ENCODE assay signal across 21 cellular contexts in the genomic region with DNA sequence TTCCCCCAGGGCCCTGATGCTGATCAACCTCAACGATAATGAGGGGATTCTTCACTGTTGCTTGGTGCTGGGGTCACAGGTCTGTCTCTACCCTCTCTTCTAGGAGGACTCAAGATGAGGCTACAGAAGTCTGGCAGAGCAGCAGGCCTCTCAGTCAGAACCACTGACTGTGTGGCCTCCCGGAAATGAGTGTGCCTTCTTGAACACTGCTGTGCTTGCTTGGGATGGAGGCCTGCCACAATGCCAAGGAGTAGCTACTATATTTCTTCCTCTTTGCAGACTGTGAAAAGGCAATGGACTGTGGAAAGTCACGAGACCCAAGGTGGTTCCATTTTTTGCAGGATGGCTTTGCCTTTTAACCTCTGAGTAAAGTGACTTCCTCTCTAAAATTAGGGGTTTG. TPM values are rescaled to one million over a fixed set of nuclear protein-coding genes. Genes with fewer than 3 reads are reported as not detected.
A peak's percentile ranks its signal among the peaks of the same experiment; 100 is the strongest.
DNase-seq lines count a peak whose midpoint lies in the region; TF ChIP-seq lines count a peak whose summit lies in the region.
"Had no signal": no experiment of that assay in that cellular context is flagged by ENCODE, and none has a peak within 500 bp of the region (broad histone marks: within the 10 kb centered on the region; RNA-seq: fewer than 3 reads in every experiment).

No MANE protein-coding gene starts in this region.

- no peak overlapping the region for H3K4me3 ChIP-seq in esophagus squamous epithelium
- H3K4me3 ChIP-seq: GM23338, HAP-1 had no signal

- 72 to 100% methylated on average over 1 to 3 of the region's 3 CpGs for WGBS in esophagus squamous epithelium, 2 donors

- H3K27ac ChIP-seq in esophagus squamous epithelium = no peak overlapping the region

- CTCF ChIA-PET in HEK293T (lab: Yijun Ruan, JAX) = no interaction called here

- H3K27me3 ChIP-seq in esophagus squamous epithelium = peaks cover 4 to 99% (median 11%) of the 10 kb centered on the region in 4 donors

- no peak overlapping the region for H3K4me3 Mint-ChIP-seq in osteocyte (ENCODE audit: unreplicated experiment)
- H3K4me3 Mint-ChIP-seq: CD8-positive, alpha-beta T cell; GM23338 had no signal

- no peaks in the 10 kb centered on the region for H3K9me3 ChIP-seq in esophagus squamous epithelium
- H3K9me3 ChIP-seq: Caco-2, HAP-1 had no signal

- TF ChIP-seq CTCF in osteocyte (IDR thresholded peaks at IDR 0.05) (no peak), esophagus squamous epithelium (IDR thresholded peaks at IDR 0.05) (no peak)

- DNase-seq in HT1080 (ENCODE audit: low read depth) = peak; percentile 55
- DNase-seq in dermis blood vessel endothelial cell = peak; percentile 51
- DNase-seq in islet precursor cell = peak; percentile 37
- DNase-seq in osteocyte (ENCODE audit: extremely low spot score, unreplicated experiment) = peak; percentile 15
- DNase-seq in CD1c-positive myeloid dendritic cell (ENCODE audit: extremely low spot score) = no peak
- no peak for DNase-seq in esophagus squamous epithelium (lab: John Stamatoyannopoulos, UW)
- DNase-seq in HEK293T (ENCODE audit: extremely low spot score) = no peak
- DNase-seq in LoVo (ENCODE audit: low spot score) = no peak
- DNase-seq: C1 segment of cervical spinal cord; Caco-2; CD4-positive, CD25-positive, alpha-beta regulatory T cell; CD8-positive, alpha-beta T cell; DMS153; DND-41; EL; GDM1 had no signal

- H3K4me1 Mint-ChIP-seq in osteocyte (ENCODE audit: unreplicated experiment) = peaks cover 6% of the 10 kb centered on the region

- no peak for TF ChIP-seq POLR2A in esophagus squamous epithelium (IDR thresholded peaks at IDR 0.05)

- no peak overlapping the region for H3K27ac Mint-ChIP-seq in osteocyte (ENCODE audit: unreplicated experiment)
- H3K27ac Mint-ChIP-seq: CD4-positive, CD25-positive, alpha-beta regulatory T cell; CD8-positive, alpha-beta T cell; GM23338 had no signal

- no peaks in the 10 kb centered on the region for H3K9me3 Mint-ChIP-seq in osteocyte (ENCODE audit: unreplicated experiment)
- H3K9me3 Mint-ChIP-seq: CD8-positive, alpha-beta T cell; GM23338 had no signal

- no peaks in the 10 kb centered on the region for H3K36me3 ChIP-seq in esophagus squamous epithelium
- H3K36me3 ChIP-seq: HAP-1 had no signal

- peaks cover 3 to 20% (median 8%) of the 10 kb centered on the region in 3 donors for H3K4me1 ChIP-seq in esophagus squamous epithelium
- H3K4me1 ChIP-seq: Caco-2 had no signal

- H3K36me3 Mint-ChIP-seq in osteocyte (ENCODE audit: unreplicated experiment) = no peaks in the 10 kb centered on the region
- H3K36me3 Mint-ChIP-seq: CD8-positive, alpha-beta T cell had no signal

- intact Hi-C loops in esophagus squamous epithelium (cut with DNase I) = no loop called here

- peaks cover 74% of the 10 kb centered on the region for H3K27me3 Mint-ChIP-seq in osteocyte (ENCODE audit: unreplicated experiment)

- POLR2A ChIA-PET in HEK293T (lab: Yijun Ruan, JAX) = no interaction called here

TF ChIP-seq in HEK293T, 16 proteins besides CTCF, POLR2A, EP300 and RAD21:
- TF ChIP-seq CTBP1 (IDR thresholded peaks at IDR 0.05; ENCODE audit: borderline replicate concordance) = no peak
- no peak for TF ChIP-seq BHLHE40 (IDR thresholded peaks at IDR 0.05; ENCODE audit: borderline replicate concordance)
- TF ChIP-seq LEF1 (IDR thresholded peaks at IDR 0.05; ENCODE audit: borderline replicate concordance) = no peak
- TF ChIP-seq ZNF384 (IDR thresholded peaks at IDR 0.05) = no peak
- no peak for TF ChIP-seq TARDBP (IDR thresholded peaks at IDR 0.05)
- no peak for TF ChIP-seq HDGF (IDR thresholded peaks at IDR 0.05; ENCODE audit: borderline replicate concordance)
- TF ChIP-seq ARNT (IDR thresholded peaks at IDR 0.05) = no peak
- TF ChIP-seq ELF4 (IDR thresholded peaks at IDR 0.05) = no peak
- TF ChIP-seq FOXK2 (IDR thresholded peaks at IDR 0.05) = no peak
- no peak for TF ChIP-seq SP1 (IDR thresholded peaks at IDR 0.05)
- TF ChIP-seq FOXA1 (IDR thresholded peaks at IDR 0.05) = no peak
- TF ChIP-seq FOXM1 (IDR thresholded peaks at IDR 0.05; ENCODE audit: borderline replicate concordance) = no peak
- TF ChIP-seq PKNOX1 (IDR thresholded peaks at IDR 0.05) = no peak
- no peak for TF ChIP-seq L3MBTL2 (conservative IDR thresholded peaks at IDR 0.05)
- TF ChIP-seq SUZ12 (IDR thresholded peaks at IDR 0.05) = no peak

RNA-seq across cellular contexts. Expression of gene HOXD1, which starts 5.8 kb away (rescaled TPM):
- total RNA-seq in HT1080 (2014; rRNA removed; shearing (Covaris generic)) = not detected in 2 replicates
- polyA plus RNA-seq in HT1080 (2015; cell fraction: cytosol; rRNA removed) = 0.07 and 0.12 TPM in 2 replicates
- polyA plus RNA-seq in HT1080 (2015; cell fraction: nucleus; rRNA removed) = 0.23 and 0.24 TPM in 2 replicates
- total RNA-seq in dermis blood vessel endothelial cell = 11.2 and 15.4 TPM in 2 replicates
- not detected in 2 replicates for total RNA-seq in osteocyte
- under 1 TPM in 1 of 4 donors, not detected in 3; 0.19 TPM for total RNA-seq in esophagus squamous epithelium
- total RNA-seq: A172; A673; Caco-2; CD4-positive, CD25-positive, alpha-beta regulatory T cell; CD8-positive, alpha-beta T cell; GM23338 had no signal
- polyA plus RNA-seq: BJ; CD4-positive, CD25-positive, alpha-beta regulatory T cell; GM23338 had no signal

RNA-seq across cellular contexts. Expression of gene HOXD3, which starts 25.6 kb away (rescaled TPM):
- total RNA-seq in HT1080 (2014; rRNA removed; shearing (Covaris generic)) = not detected in 2 replicates
- polyA plus RNA-seq in HT1080 (2015; cell fraction: cytosol; rRNA removed) = not detected in 2 replicates
- not detected in 2 replicates for polyA plus RNA-seq in HT1080 (2015; cell fraction: nucleus; rRNA removed)
- total RNA-seq in dermis blood vessel endothelial cell = 19.2 and 54.6 TPM in 2 replicates
- not detected in 2 replicates for total RNA-seq in osteocyte
- 1 to 10 TPM in 2 of 4 donors, under 1 TPM in 1, not detected in 1; 0.40 to 2.9 (median 1.5) TPM for total RNA-seq in esophagus squamous epithelium
- total RNA-seq: CD4-positive, CD25-positive, alpha-beta regulatory T cell; CD8-positive, alpha-beta T cell; GM23338 had no signal
- polyA plus RNA-seq: BJ; CD4-positive, CD25-positive, alpha-beta regulatory T cell; GM23338 had no signal

RNA-seq across cellular contexts. Expression of gene HOXD4, which starts 31.3 kb away (rescaled TPM):
- total RNA-seq in HT1080 (2014; rRNA removed; shearing (Covaris generic)) = not detected in 2 replicates
- 0.16 and 0.93 TPM in 2 replicates for polyA plus RNA-seq in HT1080 (2015; cell fraction: cytosol; rRNA removed)
- polyA plus RNA-seq in HT1080 (2015; cell fraction: nucleus; rRNA removed) = 0.26 TPM in 1 of 2 replicates, not detected in the other
- total RNA-seq in dermis blood vessel endothelial cell (6.1 and 8.8 TPM in 2 replicates), osteocyte (not detected in 2 replicates), esophagus squamous epithelium (1 to 10 TPM in 1 of 4 donors, under 1 TPM in 1, not detected in 2; 0.31 to 2.5 TPM)
- total RNA-seq: CD4-positive, CD25-positive, alpha-beta regulatory T cell; CD8-positive, alpha-beta T cell; GM23338 had no signal
- polyA plus RNA-seq: CD4-positive, CD25-positive, alpha-beta regulatory T cell; GM23338 had no signal

RNA-seq across cellular contexts. Expression of gene HOXD8, which starts 53.2 kb away (rescaled TPM):
- total RNA-seq in HT1080 (2014; rRNA removed; shearing (Covaris generic)) = 8.9 and 9.5 TPM in 2 replicates
- 18.2 and 20.5 TPM in 2 replicates for polyA plus RNA-seq in HT1080 (2015; cell fraction: cytosol; rRNA removed)
- polyA plus RNA-seq in HT1080 (2015; cell fraction: nucleus; rRNA removed) = 12.8 and 15.4 TPM in 2 replicates
- 30.3 and 33.0 TPM in 2 replicates for total RNA-seq in dermis blood vessel endothelial cell
- total RNA-seq in osteocyte = not detected in 2 replicates
- total RNA-seq in esophagus squamous epithelium = 1 to 10 TPM in 3 of 4 donors, not detected in 1; 1.2 to 4.6 (median 1.2) TPM
- total RNA-seq: Caco-2; CD4-positive, CD25-positive, alpha-beta regulatory T cell; CD8-positive, alpha-beta T cell; GM23338 had no signal
- polyA plus RNA-seq: CD4-positive, CD25-positive, alpha-beta regulatory T cell; GM23338 had no signal

Comparison
In these comparisons a context has a peak if more than half of its experiments do, and no peak if none do; other contexts are left out.
1. DNase-seq: peak in HT1080 (single experiment), dermis blood vessel endothelial cell (single experiment), islet precursor cell (single experiment) and osteocyte (single experiment); none in CD1c-positive myeloid dendritic cell (single experiment), esophagus squamous epithelium (single experiment), HEK293T (single experiment) and LoVo (single experiment).
2. RNA of gene HOXD1, which starts 5.8 kb away (total RNA-seq): 11.2 to 15.4 TPM in dermis blood vessel endothelial cell; 0.19 TPM in esophagus squamous epithelium, not detected in HT1080 and not detected in osteocyte; every median in the first group is over 10 times any median in the second.